In genomic region chr7:71592388-71592787, GRCh38 we compare ENCODE assay signal across 1 cellular context.
A peak's percentile ranks its signal among the peaks of the same experiment; 100 is the strongest.
DNase-seq lines count a peak whose midpoint lies in the region; ATAC-seq and TF ChIP-seq lines count a peak whose summit lies in the region.
"Not testable (repeated sequence)": the region's sequence is repeated elsewhere in the genome, so short reads cannot be mapped to it uniquely, and the experiment has no call there.

No MANE protein-coding gene starts in this region.

- not testable (repeated sequence) for ATAC-seq in WTC11

- POLR2A ChIA-PET in WTC11 (lab: Charles Lee), result interaction anchor here (0.5 kb wide), 1 partner anchor 20 kb away, joined by 5 read pairs; no protein-coding TSS in a partner anchor

- CTCF ChIA-PET in WTC11 (lab: Charles Lee), result not testable (repeated sequence)

- not testable (repeated sequence) for TF ChIP-seq CTCF in WTC11 (IDR thresholded peaks at IDR 0.05)

- not testable (repeated sequence) for H3K27ac Mint-ChIP-seq in WTC11

- peaks cover 42% of the 10 kb centered on the region for H3K36me3 Mint-ChIP-seq in WTC11

- peaks cover 18% of the 10 kb centered on the region for H3K9me3 Mint-ChIP-seq in WTC11

- H3K27me3 Mint-ChIP-seq in WTC11 (ENCODE audit: low read depth), result not testable (repeated sequence)

- DNase-seq in WTC11 (ENCODE audit: low spot score), result not testable (repeated sequence)

- H3K4me3 Mint-ChIP-seq in WTC11, result not testable (repeated sequence)

- not testable (repeated sequence) for H3K4me1 Mint-ChIP-seq in WTC11

TF ChIP-seq in WTC11, 78 proteins besides CTCF, POLR2A, EP300 and RAD21:
- peak; percentile 92 for TF ChIP-seq HMGA2 (CRISPR knock-in tag; IDR thresholded peaks at IDR 0.05)
